Comparison of ENCODE assay signal across 9 cellular contexts in genomic region chr13:66811445-66811844, GRCh38.
"Had no signal": no experiment of that assay in that cellular context is flagged by ENCODE, and none has a peak within 500 bp of the region (broad histone marks: within the 10 kb centered on the region; RNA-seq: fewer than 3 reads in every experiment).

No MANE protein-coding gene starts in this region.

- H2AFZ ChIP-seq: GM23248 had no signal

- H3K36me3 ChIP-seq: HAP-1 had no signal

- ATAC-seq: HCT116, HepG2 had no signal

- H3K9me3 ChIP-seq: HAP-1 had no signal

- H3K9ac ChIP-seq: GM23248 had no signal

- DNase-seq: GM23248, GOT3, H7, HFFc6, KG1 had no signal

- FAIRE-seq: HepG2 had no signal

- H3K27ac ChIP-seq: GM23248, HL-60 had no signal

- H3K4me3 ChIP-seq: GM23248, HAP-1 had no signal
